Comparison of ENCODE assay signal across 20 cellular contexts in the genomic region with DNA sequence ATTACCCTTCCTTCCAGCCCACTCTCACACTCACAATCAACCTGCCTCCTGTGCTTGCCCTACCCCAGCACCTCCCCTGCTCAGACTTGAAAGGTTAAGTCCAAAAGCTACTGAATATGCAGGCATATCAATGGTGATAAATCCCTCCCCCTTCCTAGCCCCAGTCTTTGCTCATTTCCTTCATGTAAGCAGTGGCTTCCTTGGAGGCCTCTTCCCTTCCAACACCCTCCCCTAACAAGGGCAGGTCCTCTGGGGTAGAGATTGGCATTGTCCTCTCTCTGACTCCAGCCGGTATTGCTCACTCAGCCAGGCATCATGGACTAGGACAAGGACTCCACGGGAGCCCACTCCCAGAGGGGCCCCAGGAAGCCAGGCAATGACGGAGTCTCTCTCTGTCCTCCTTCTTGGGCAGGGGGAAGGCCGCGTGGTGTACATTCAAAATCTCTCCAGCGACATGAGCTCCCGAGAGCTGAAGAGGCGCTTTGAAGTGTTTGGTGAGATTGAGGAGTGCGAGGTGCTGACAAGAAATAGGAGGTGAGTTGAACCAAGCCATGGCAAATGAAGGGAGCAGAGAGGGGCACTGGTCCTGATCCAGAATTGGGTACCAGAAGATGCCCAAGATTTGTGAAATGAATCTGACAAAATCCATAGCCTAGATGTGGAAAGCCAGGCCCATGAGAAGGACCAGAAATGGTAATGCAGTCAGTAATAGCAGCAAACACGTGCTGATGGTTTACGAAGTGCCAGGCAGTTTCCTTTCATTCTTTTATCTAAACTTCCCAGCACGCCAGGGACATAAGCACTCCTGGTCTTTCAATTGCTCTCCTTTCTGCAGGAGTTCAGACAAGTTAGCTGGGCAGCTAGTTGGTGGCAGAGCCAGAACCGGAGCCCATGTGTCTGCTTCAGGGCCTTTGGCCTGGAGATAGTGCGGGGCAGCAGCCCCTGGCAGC.
"Had no signal": no experiment of that assay in that cellular context is flagged by ENCODE, and none has a peak within 500 bp of the region (broad histone marks: within the 10 kb centered on the region; RNA-seq: fewer than 3 reads in every experiment).

No MANE protein-coding gene starts in this region.

- H3K27ac Mint-ChIP-seq: activated CD8-positive, alpha-beta T cell treated with anti-CD3 and anti-CD28 coated beads, Interleukin-2, amount 10 ng/mL, durations not matched to agents 7 days and 5 days; activated T-cell treated with anti-CD3 and anti-CD28 coated beads, Interleukin-2, amount 50 U/mL, for 24 hours; dendritic cell treated with granulocyte-macrophage colony-stimulating factor and Interleukin-4, amounts not matched to agents 40 ng/mL and 50 ng/mL, for 4 days; T-helper 2 cell treated with Interferon-gamma antibody and Interleukin-4, amounts not matched to agents 5 μg/mL and 100 μg/mL, for 36 hours; WTC11 had no signal

- H3K9me3 ChIP-seq: ascending aorta, breast epithelium, mucosa of descending colon, SK-N-SH, thyroid gland had no signal

- H3K27me3 Mint-ChIP-seq: activated T-cell treated with anti-CD3 and anti-CD28 coated beads, Interleukin-2, amount 50 U/mL, for 24 hours; dendritic cell treated with granulocyte-macrophage colony-stimulating factor and Interleukin-4, amounts not matched to agents 40 ng/mL and 50 ng/mL, for 4 days; naive B cell had no signal

- DNase-seq: activated CD4-positive, alpha-beta T cell treated with anti-CD3 and anti-CD28 coated beads for 4 hours; activated CD8-positive, alpha-beta T cell treated with anti-CD3 and anti-CD28 coated beads, Interleukin-2, amount 10 ng/mL, durations not matched to agents 7 days and 5 days; activated naive CD4-positive, alpha-beta T cell treated with anti-CD3 and anti-CD28 coated beads, Interleukin-2, amount 50 U/mL, for 16 hours; activated T-cell treated with anti-CD3 and anti-CD28 coated beads, Interleukin-2, amount 50 U/mL, for 24 hours; effector memory CD4-positive, alpha-beta T cell; hypothalamus; mesenchymal stem cell; mucosa of descending colon; naive B cell; SK-N-SH; stimulated activated CD4-positive, alpha-beta T cell treated with anti-CD3 and anti-CD28 coated beads, Interleukin-2, amount 100 ng/mL, for 24 hours; stimulated activated naive CD4-positive, alpha-beta T cell treated with Interleukin-2 at 50 U/mL for 16 hours; thyroid gland had no signal

- H3K27me3 ChIP-seq: ascending aorta, breast epithelium, thyroid gland had no signal

- H3K4me1 ChIP-seq: ascending aorta, breast epithelium, thyroid gland had no signal

- H3K4me1 Mint-ChIP-seq: naive B cell had no signal

- H3K36me3 ChIP-seq: ascending aorta, breast epithelium, thyroid gland had no signal

- H3K9me3 Mint-ChIP-seq: activated T-cell treated with anti-CD3 and anti-CD28 coated beads, Interleukin-2, amount 50 U/mL, for 24 hours; dendritic cell treated with granulocyte-macrophage colony-stimulating factor and Interleukin-4, amounts not matched to agents 40 ng/mL and 50 ng/mL, for 4 days; naive B cell; T-helper 2 cell treated with Interferon-gamma antibody and Interleukin-4, amounts not matched to agents 5 μg/mL and 100 μg/mL, for 36 hours; WTC11 had no signal

- H3K4me3 ChIP-seq: ascending aorta, breast epithelium, mucosa of descending colon, thyroid gland had no signal

- ATAC-seq: activated CD8-positive, alpha-beta T cell treated with anti-CD3 and anti-CD28 coated beads, Interleukin-2, amount 10 ng/mL, durations not matched to agents 7 days and 5 days; left lobe of liver; mucosa of descending colon; WTC11 had no signal

- H3K4me3 Mint-ChIP-seq: activated CD8-positive, alpha-beta T cell treated with anti-CD3 and anti-CD28 coated beads, Interleukin-2, amount 10 ng/mL, durations not matched to agents 7 days and 5 days; activated T-cell treated with anti-CD3 and anti-CD28 coated beads, Interleukin-2, amount 50 U/mL, for 24 hours; dendritic cell treated with granulocyte-macrophage colony-stimulating factor and Interleukin-4, amounts not matched to agents 40 ng/mL and 50 ng/mL, for 4 days; naive B cell; T-helper 2 cell treated with Interferon-gamma antibody and Interleukin-4, amounts not matched to agents 5 μg/mL and 100 μg/mL, for 36 hours; WTC11 had no signal

- FAIRE-seq: keratinocyte had no signal

- H3K27ac ChIP-seq: ascending aorta, breast epithelium, thyroid gland had no signal
